Comparison of ENCODE assay signal across 11 cellular contexts in the genomic region with DNA sequence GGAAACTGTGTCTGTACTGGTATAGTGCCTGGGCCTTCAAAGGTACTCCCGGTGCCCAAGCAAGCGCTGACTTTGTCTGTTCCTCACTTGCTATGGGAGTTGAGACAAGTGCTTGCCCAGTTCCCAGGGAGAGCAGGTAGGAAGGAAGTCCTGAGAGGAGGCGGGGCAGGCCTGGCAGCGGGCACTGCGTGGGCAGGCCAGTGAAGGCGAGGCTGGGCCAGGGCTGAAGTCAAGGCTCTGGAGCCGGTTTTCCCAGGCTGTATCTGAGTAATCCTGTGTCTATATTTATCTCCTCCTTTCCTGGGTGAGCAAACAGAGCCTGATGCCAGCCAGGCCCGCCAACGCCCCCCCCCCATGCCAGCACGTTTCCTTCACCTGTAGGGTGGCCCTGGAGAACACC. TPM values are rescaled to one million over a fixed set of nuclear protein-coding genes. Genes with fewer than 3 reads are reported as not detected.
DNase-seq lines count a peak whose midpoint lies in the region; FAIRE-seq and TF ChIP-seq lines count a peak whose summit lies in the region.
"Had no signal": no experiment of that assay in that cellular context is flagged by ENCODE, and none has a peak within 500 bp of the region (broad histone marks: within the 10 kb centered on the region; RNA-seq: fewer than 3 reads in every experiment).

No MANE protein-coding gene starts in this region.

- H3K9ac ChIP-seq in parathyroid adenoma (no peak overlapping the region), mesenchymal stem cell (ENCODE audit: low read length) (no peak overlapping the region)

- H2BK15ac ChIP-seq in mesenchymal stem cell (ENCODE audit: low read depth, poor library complexity, severe bottlenecking), result no peak overlapping the region

- H3K79me2 ChIP-seq in parathyroid adenoma, result no peaks in the 10 kb centered on the region

- no peak overlapping the region for H3K4me3 ChIP-seq in cardiac muscle cell
- H3K4me3 ChIP-seq in parathyroid adenoma (ENCODE audit: low read depth, low read length), result no peak overlapping the region
- no peak overlapping the region for H3K4me3 ChIP-seq in mesenchymal stem cell (ENCODE audit: insufficient read depth in 1 of 2, low read depth in 1 of 2, low read length in 2 of 2)

- H2BK12ac ChIP-seq in mesenchymal stem cell (ENCODE audit: low read length in 2 of 2), result no peak overlapping the region

- WGBS in mesenchymal stem cell, result 96% methylated on average over 9 of the region's 10 CpGs

- H3K79me1 ChIP-seq in mesenchymal stem cell (replicated peaks; ENCODE audit: low read length, poor library complexity, severe bottlenecking), result no peaks in the 10 kb centered on the region

- no peak overlapping the region for H3K4ac ChIP-seq in mesenchymal stem cell (ENCODE audit: low read depth in 1 of 2, low read length in 2 of 2)

- DNase-seq in COR-L47 (lab: John Stamatoyannopoulos, UW) (peak; percentile 12), RCC 7860 (ENCODE audit: low spot score) (peak; percentile 82), cardiac muscle cell (ENCODE audit: low read depth in 1 of 2, low spot score in 1 of 2) (no peak), activated gamma-delta T cell treated with Interleukin-2 at 50 U/mL for 16 hours (no peak), mesenchymal stem cell (no peak), NCI-H1436 treated with DMSO at 0.1 percent for 48 hours (lab: John Stamatoyannopoulos, UW) (no peak)
- no peak for DNase-seq in activated CD4-positive, alpha-beta T cell treated with anti-CD3 and anti-CD28 coated beads for 4 hours
- DNase-seq: activated B cell treated with CpG ODN at 0.5 μM for 24 hours; activated naive CD4-positive, alpha-beta T cell treated with anti-CD3 and anti-CD28 coated beads, Interleukin-2, amount 10 ng/mL, durations not matched to agents 7 days and 5 days; CD4-positive, alpha-beta T cell had no signal

- H2BK120ac ChIP-seq in mesenchymal stem cell (ENCODE audit: low read depth, low read length), result no peak overlapping the region

- peaks cover 32% of the 10 kb centered on the region for H3K4me1 ChIP-seq in cardiac muscle cell (ENCODE audit: low read depth)
- H3K4me1 ChIP-seq in parathyroid adenoma, result no peaks in the 10 kb centered on the region
- peaks cover 51% of the 10 kb centered on the region for H3K4me1 ChIP-seq in mesenchymal stem cell (ENCODE audit: control insufficient read depth, insufficient read depth, low read depth, low read length)

- H3K4me2 ChIP-seq in parathyroid adenoma (ENCODE audit: low read length), result peak overlapping the region; percentile 5
- no peak overlapping the region for H3K4me2 ChIP-seq in mesenchymal stem cell (ENCODE audit: low read length, poor library complexity, severe bottlenecking)

- H3K23ac ChIP-seq in mesenchymal stem cell (ENCODE audit: low read length in 2 of 2), result no peak overlapping the region

- H4K8ac ChIP-seq in mesenchymal stem cell (ENCODE audit: low read length), result no peak overlapping the region

- no peak overlapping the region for H3K14ac ChIP-seq in mesenchymal stem cell (ENCODE audit: low read length in 2 of 2)

- H3K9me3 ChIP-seq in cardiac muscle cell (ENCODE audit: low read depth) (no peaks in the 10 kb centered on the region), parathyroid adenoma (ENCODE audit: control insufficient read depth, low read length) (no peaks in the 10 kb centered on the region), mesenchymal stem cell (ENCODE audit: control insufficient read depth, low read length) (no peaks in the 10 kb centered on the region)

- peak overlapping the region; percentile 78 for H3K27ac ChIP-seq in cardiac muscle cell
- H3K27ac ChIP-seq in parathyroid adenoma, result no peak overlapping the region
- no peak overlapping the region for H3K27ac ChIP-seq in mesenchymal stem cell (ENCODE audit: low read length, poor library complexity, severe bottlenecking)

- no peak overlapping the region for H3K18ac ChIP-seq in mesenchymal stem cell (ENCODE audit: low read depth in 1 of 2, low read length in 2 of 2)

- H2BK5ac ChIP-seq in mesenchymal stem cell (ENCODE audit: low read depth, low read length, poor library complexity, severe bottlenecking), result no peak overlapping the region

- no peak overlapping the region for H4K91ac ChIP-seq in mesenchymal stem cell (ENCODE audit: low read length)

- no peaks in the 10 kb centered on the region for H3K27me3 ChIP-seq in cardiac muscle cell
- H3K27me3 ChIP-seq in parathyroid adenoma (ENCODE audit: control insufficient read depth, insufficient read depth, low read length), result no peaks in the 10 kb centered on the region
- H3K27me3 ChIP-seq in mesenchymal stem cell (ENCODE audit: control insufficient read depth in 1 of 2, insufficient read depth in 1 of 2, low read length in 2 of 2), result peaks cover 0 to 6% of the 10 kb centered on the region in 2 experiments

- H2AK5ac ChIP-seq in mesenchymal stem cell (ENCODE audit: low read length, severe bottlenecking), result no peak overlapping the region

- peak; percentile 34 for FAIRE-seq in RCC 7860 (lab: Jason Lieb, UNC)

- H2AFZ ChIP-seq in parathyroid adenoma, result no peak overlapping the region
- no peak overlapping the region for H2AFZ ChIP-seq in mesenchymal stem cell (ENCODE audit: low read depth, low read length)

- no peak for TF ChIP-seq CTCF in cardiac muscle cell (IDR thresholded peaks at IDR 0.05; ENCODE audit: low read depth, low read length)
- TF ChIP-seq CTCF in parathyroid adenoma (IDR thresholded peaks at IDR 0.05), result no peak

- H3K36me3 ChIP-seq in cardiac muscle cell (no peaks in the 10 kb centered on the region), parathyroid adenoma (ENCODE audit: control insufficient read depth, insufficient read depth, low read length) (no peaks in the 10 kb centered on the region), mesenchymal stem cell (ENCODE audit: control insufficient read depth in 1 of 2, insufficient read depth in 2 of 2, low read depth in 1 of 2, low read length in 2 of 2) (no peaks in the 10 kb centered on the region)

RNA-seq across cellular contexts. Expression of a gene that starts 15.9 kb away (rescaled TPM):
- total RNA-seq in cardiac muscle cell, result 0.92 and 0.98 TPM in 2 replicates
- polyA plus RNA-seq in cardiac muscle cell, result 1.8 TPM in 2 replicates
- polyA plus RNA-seq in mesenchymal stem cell (2013, experiment 1 of 2), result 0.15 TPM
- 0.15 TPM for polyA plus RNA-seq in mesenchymal stem cell (2013, experiment 2 of 2)
- total RNA-seq: activated B cell treated with CpG ODN at 0.5 μM for 24 hours; CD4-positive, alpha-beta T cell had no signal

Comparison
In these comparisons a context has a peak if more than half of its experiments do, and no peak if none do; other contexts are left out.
1. DNase-seq: peak in COR-L47 (single experiment) and RCC 7860 (single experiment); none in cardiac muscle cell (0 of 2), activated gamma-delta T cell treated with Interleukin-2 at 50 U/mL for 16 hours (single experiment), mesenchymal stem cell (single experiment), activated CD4-positive, alpha-beta T cell treated with anti-CD3 and anti-CD28 coated beads for 4 hours (0 of 2) and NCI-H1436 treated with DMSO at 0.1 percent for 48 hours (single experiment).